In the genomic region with DNA sequence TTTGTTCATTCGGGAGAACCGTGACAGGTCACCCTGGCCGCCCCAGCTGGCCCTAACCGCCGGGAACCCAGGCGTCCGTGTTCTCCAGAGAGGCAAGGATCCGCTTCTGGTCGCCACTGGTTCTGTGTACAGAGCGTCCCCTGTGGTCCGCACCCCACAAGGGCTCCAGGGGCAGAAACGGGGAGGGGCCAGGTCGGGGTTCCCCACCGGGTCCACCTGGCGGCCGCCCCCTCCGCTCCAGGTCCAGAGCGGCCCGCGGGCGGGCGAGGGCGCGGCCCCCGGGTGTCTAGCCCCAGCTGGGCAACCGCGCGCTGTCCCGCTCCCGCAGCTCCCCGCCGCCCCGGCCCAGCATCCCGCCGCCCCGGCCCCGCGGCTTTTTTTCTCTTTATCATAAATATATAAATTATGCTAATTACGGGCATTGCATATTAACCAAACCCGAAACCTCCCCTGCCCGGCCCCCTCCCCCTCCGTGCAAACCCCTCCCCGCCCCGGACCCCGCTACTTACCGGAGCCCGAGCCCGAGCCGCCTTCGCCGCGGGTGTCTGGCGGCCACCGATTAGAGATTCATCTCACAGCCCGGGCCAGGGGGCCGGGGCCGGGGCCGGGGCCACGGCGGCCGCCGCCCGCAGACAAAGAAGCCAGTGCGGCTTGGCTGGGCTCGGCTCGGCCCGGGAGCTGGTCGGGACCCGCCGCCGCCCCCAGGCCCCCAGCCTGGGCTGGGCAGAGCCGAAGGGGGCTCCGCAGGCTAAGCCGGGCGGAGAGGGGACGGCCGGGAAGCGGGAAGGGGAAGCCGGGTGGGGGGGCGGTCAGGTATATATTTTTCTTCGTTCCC, we compare ENCODE assay signal across 8 cellular contexts. TPM values are rescaled to one million over a fixed set of nuclear protein-coding genes. Genes with fewer than 3 reads are reported as not detected.
A peak's percentile ranks its signal among the peaks of the same experiment; 100 is the strongest.
DNase-seq lines count a peak whose midpoint lies in the region; ATAC-seq lines count a peak whose summit lies in the region.

No MANE protein-coding gene starts in this region.

- peak overlapping the region; percentile 69 for H3K4me3 ChIP-seq in MG63

- 0 out of 2 replicates have a peak, but pooled peaks cover 2% of the 10 kb centered on the region for H3K36me3 ChIP-seq in MG63

- DNase-seq in Caki2 (ENCODE audit: low read depth), result peak; percentile 51
- peak; percentile 61 for DNase-seq in MG63
- DNase-seq in activated CD8-positive, alpha-beta memory T cell treated with anti-CD3 and anti-CD28 coated beads for 1 hour (ENCODE audit: extremely low read depth in 1 of 2, low read depth in 1 of 2), result peak; percentile 9 to 28
- peak; percentile 49 for DNase-seq in effector CD4-positive, alpha-beta T cell
- DNase-seq in medulla oblongata (ENCODE audit: extremely low spot score), result peak; percentile 73
- peak; percentile 14 to 21 for DNase-seq in stimulated activated CD8-positive, alpha-beta memory T cell treated with anti-CD3 and anti-CD28 coated beads, Interleukin-2, amount 100 ng/mL, for 1 hour (ENCODE audit: low read depth in 2 of 2)

- no peaks in the 10 kb centered on the region for H3K9me3 ChIP-seq in MG63

- no peaks in the 10 kb centered on the region for H3K27me3 ChIP-seq in MG63

- in situ Hi-C loops in Caki2 (cut with HindIII; ENCODE audit: low pct_unique_long_range_greater_than_20kb, low sequenced_read_pairs), result no loop called here

- ATAC-seq in GM21528 (IDR thresholded peaks at IDR 0.05; ENCODE audit: low FRiP score, unreplicated experiment) (peak; percentile 33), HG03520 (IDR thresholded peaks at IDR 0.05; ENCODE audit: unreplicated experiment) (no peak)

RNA-seq across cellular contexts. Expression of a gene that starts 0.5 kb away (rescaled TPM):
- total RNA-seq in Caki2 (2014; rRNA removed; shearing (Covaris generic); ENCODE audit: low replicate concordance), result 1.6 and 4.4 TPM in 2 replicates
- 0.74 and 2.7 TPM in 2 replicates for total RNA-seq in MG63 (2014; rRNA removed; shearing (Covaris generic); ENCODE audit: low replicate concordance)

RNA-seq across cellular contexts. Expression of a gene that starts 21.3 kb away (rescaled TPM):
- total RNA-seq in Caki2 (2014; rRNA removed; shearing (Covaris generic); ENCODE audit: low replicate concordance), result 233 and 309 TPM in 2 replicates
- total RNA-seq in MG63 (2014; rRNA removed; shearing (Covaris generic); ENCODE audit: low replicate concordance), result 102 and 192 TPM in 2 replicates

RNA-seq across cellular contexts. Expression of a gene that starts 44.4 kb away (rescaled TPM):
- 24.0 and 26.0 TPM in 2 replicates for total RNA-seq in Caki2 (2014; rRNA removed; shearing (Covaris generic); ENCODE audit: low replicate concordance)
- 13.0 and 14.7 TPM in 2 replicates for total RNA-seq in MG63 (2014; rRNA removed; shearing (Covaris generic); ENCODE audit: low replicate concordance)

RNA-seq across cellular contexts. Expression of a gene that starts 52.9 kb away (rescaled TPM):
- total RNA-seq in Caki2 (2014; rRNA removed; shearing (Covaris generic); ENCODE audit: low replicate concordance), result 0.43 and 2.0 TPM in 2 replicates
- 2.1 and 20.1 TPM in 2 replicates for total RNA-seq in MG63 (2014; rRNA removed; shearing (Covaris generic); ENCODE audit: low replicate concordance)

Comparison
In these comparisons a context has a peak if more than half of its experiments do, and no peak if none do; other contexts are left out.
1. DNase-seq: peak in every context shown above with its lines; median percentile 73 in medulla oblongata; 61 in MG63; 51 in Caki2; 49 in effector CD4-positive, alpha-beta T cell; 18 in activated CD8-positive, alpha-beta memory T cell treated with anti-CD3 and anti-CD28 coated beads for 1 hour; 18 in stimulated activated CD8-positive, alpha-beta memory T cell treated with anti-CD3 and anti-CD28 coated beads, Interleukin-2, amount 100 ng/mL, for 1 hour.